1 cellular context compared by ENCODE assay signal in genomic region chr19:38508507-38508906, GRCh38.
TF ChIP-seq lines count a peak whose summit lies in the region.

No MANE protein-coding gene starts in this region.

TF ChIP-seq in HepG2, 621 proteins besides CTCF, POLR2A, EP300 and RAD21 (continued from another document):
- TF ChIP-seq ZBTB44 (CRISPR knock-in tag; IDR thresholded peaks at IDR 0.05) (no peak), ZNF281 (CRISPR knock-in tag; IDR thresholded peaks at IDR 0.05; ENCODE audit: borderline replicate concordance) (peak; percentile 55; the same call in 1 of the 2 replicates), MAX (IDR thresholded peaks at IDR 0.05) (no peak), MIER2 (CRISPR knock-in tag; IDR thresholded peaks at IDR 0.05) (no peak), ATAD3A (CRISPR knock-in tag; IDR thresholded peaks at IDR 0.05) (no peak), ZMYM4 (CRISPR knock-in tag; IDR thresholded peaks at IDR 0.05) (no peak), MAFK (conservative IDR thresholded peaks at IDR 0.05 in 1 of 2, IDR thresholded peaks at IDR 0.05 in 1 of 2; ENCODE audit: low read length in 2 of 2) (no peak), ARID3A (IDR thresholded peaks at IDR 0.05; ENCODE audit: low read depth, low read length) (no peak), PAXIP1 (CRISPR knock-in tag; conservative IDR thresholded peaks at IDR 0.05) (peak; percentile 37; the same call in 1 of the 2 replicates), RXRA (CRISPR knock-in tag; IDR thresholded peaks at IDR 0.05) (peak; percentile 21; the same call in 1 of the 2 replicates), ZNF430 (CRISPR knock-in tag; IDR thresholded peaks at IDR 0.05) (no peak), NR2F6 (IDR thresholded peaks at IDR 0.05) (0 out of 2 replicates have a peak, but pooled peaks have one; percentile 40), NR2F6 (CRISPR knock-in tag; IDR thresholded peaks at IDR 0.05) (peak; percentile 70), ZSCAN12 (CRISPR knock-in tag; IDR thresholded peaks at IDR 0.05) (no peak), MEIS1 (CRISPR knock-in tag; IDR thresholded peaks at IDR 0.05; ENCODE audit: borderline replicate concordance) (no peak), MBD4 (IDR thresholded peaks at IDR 0.05; ENCODE audit: borderline replicate concordance, low read length) (no peak), TBX3 (IDR thresholded peaks at IDR 0.05; ENCODE audit: borderline replicate concordance) (no peak), SMARCE1 (IDR thresholded peaks at IDR 0.05; ENCODE audit: borderline replicate concordance) (no peak), MYNN (CRISPR knock-in tag; IDR thresholded peaks at IDR 0.05; ENCODE audit: low read depth) (no peak), TFE3 (CRISPR knock-in tag; IDR thresholded peaks at IDR 0.05) (no peak), KDM3A (CRISPR knock-in tag; IDR thresholded peaks at IDR 0.05; ENCODE audit: low read depth) (no peak), KLF9 (CRISPR knock-in tag; IDR thresholded peaks at IDR 0.05; ENCODE audit: low read depth) (no peak), RARA (CRISPR knock-in tag; IDR thresholded peaks at IDR 0.05) (peak; percentile 61), HNF4A (CRISPR knock-in tag; IDR thresholded peaks at IDR 0.05) (peak; percentile 66), ZNF142 (CRISPR knock-in tag; IDR thresholded peaks at IDR 0.05) (no peak), CBFB (CRISPR knock-in tag; IDR thresholded peaks at IDR 0.05) (no peak), ZNF720 (CRISPR knock-in tag; IDR thresholded peaks at IDR 0.05) (no peak), TFDP2 (CRISPR knock-in tag; IDR thresholded peaks at IDR 0.05) (no peak)
